Comparison of ENCODE assay signal across 8 cellular contexts in genomic region chr1:226940029-226940805, GRCh38. TPM values are rescaled to one million over a fixed set of nuclear protein-coding genes. Genes with fewer than 3 reads are reported as not detected.
DNase-seq lines count a peak whose midpoint lies in the region; ATAC-seq and TF ChIP-seq lines count a peak whose summit lies in the region.

Gene COQ8A (plus strand): TSS chr1:226940294. CDS start chr1:226961386, 21,092 bp downstream.

- intact Hi-C loops in T-helper 2 cell treated with Interferon-gamma antibody and Interleukin-4, amounts not matched to agents 100 ng/mL and 5 ng/mL, for 36 hours (cut with micrococcal nuclease), result loop anchor here (1.0 to 2.0 kb wide), 4 partner anchors 51 to 314 kb away; partner anchors contain the start of gene PSEN2
- intact Hi-C loops in left ventricle myocardium inferior (cut with micrococcal nuclease), result no loop called here
- intact Hi-C loops in posterior vena cava (cut with DNase I), result loop anchor here in 1 of 2 donors (1.0 kb wide), 1 partner anchor 34 kb away; no protein-coding TSS in a partner anchor

- WGBS in upper lobe of left lung, 2 donors, result 0% methylated on average over 9 to 14 of the region's 73 CpGs

- H3K36me3 ChIP-seq in left ventricle myocardium inferior (no peaks in the 10 kb centered on the region), upper lobe of left lung (no peaks in the 10 kb centered on the region)

- peak; percentile 98 for ATAC-seq in HG02970 (IDR thresholded peaks at IDR 0.05; ENCODE audit: low FRiP score, unreplicated experiment)
- ATAC-seq in upper lobe of left lung (ENCODE audit: low FRiP score in 2 of 2), result peak; percentile 98 to 99

- no peak for TF ChIP-seq EP300 in upper lobe of left lung (IDR thresholded peaks at IDR 0.05)

- TF ChIP-seq POLR2A in upper lobe of left lung (IDR thresholded peaks at IDR 0.05), result peak in 1 of 4 donors; percentile 50

- H3K27me3 ChIP-seq in left ventricle myocardium inferior (ENCODE audit: low read depth), result no peaks in the 10 kb centered on the region
- H3K27me3 ChIP-seq in upper lobe of left lung, result no peaks in the 10 kb centered on the region

- H3K4me3 ChIP-seq in left ventricle myocardium inferior, result peak within 1 kb of the TSS; percentile 99
- H3K4me3 ChIP-seq in upper lobe of left lung, result peak within 1 kb of the TSS; percentile 53 to 89 (median 81)

- peaks cover 64% of the 10 kb centered on the region for H3K4me1 ChIP-seq in left ventricle myocardium inferior
- peaks cover 13 to 52% (median 34%) of the 10 kb centered on the region in 4 donors for H3K4me1 ChIP-seq in upper lobe of left lung

- in situ Hi-C loops in GM13977 (cut with MboI; ENCODE audit: low pct_unique_long_range_greater_than_20kb, low sequenced_read_pairs, unreplicated experiment), result no loop called here

- DNase-seq in GM13977 (ENCODE audit: low spot score) (peak; percentile 98), NCI-H187 treated with DMSO at 0.1 percent for 48 hours (lab: John Stamatoyannopoulos, UW) (peak; percentile 92), left ventricle myocardium inferior (peak; percentile 99), posterior vena cava (ENCODE audit: low spot score) (peak; percentile 99), upper lobe of left lung (peak; percentile 100)

- TF ChIP-seq CTCF in GM13977 (IDR thresholded peaks at IDR 0.05; ENCODE audit: extremely low read depth, insufficient read depth, missing control alignments) (no peak), left ventricle myocardium inferior (IDR thresholded peaks at IDR 0.05; ENCODE audit: borderline replicate concordance) (no peak), upper lobe of left lung (IDR thresholded peaks at IDR 0.05) (peak in 1 of 6 experiments; percentile 8)

- H3K9me3 ChIP-seq in left ventricle myocardium inferior (replicated peaks), result peaks cover 9% of the 10 kb centered on the region
- H3K9me3 ChIP-seq in upper lobe of left lung, result peaks cover 0 to 2% (median 0%) of the 10 kb centered on the region in 4 donors

- H3K27ac ChIP-seq in angular gyrus (ENCODE audit: low read depth, low read length), result peak within 1 kb of the TSS; percentile 99
- H3K27ac ChIP-seq in left ventricle myocardium inferior (replicated peaks), result peak within 1 kb of the TSS; percentile 99
- H3K27ac ChIP-seq in upper lobe of left lung, result peak within 1 kb of the TSS; percentile 95 to 99 (median 97)

RNA-seq across cellular contexts. Expression of gene COQ8A, which starts in this region (rescaled TPM):
- total RNA-seq in T-helper 2 cell treated with Interferon-gamma antibody and Interleukin-4, amounts not matched to agents 100 ng/mL and 5 ng/mL, for 36 hours, result 24.3 and 29.3 TPM in 2 replicates
- 357 TPM for total RNA-seq in left ventricle myocardium inferior
- total RNA-seq in posterior vena cava, result 10 to 100 TPM; 15.4 to 21.1 TPM
- 100 to 1,000 TPM in 1 of 6 donors, 10 to 100 TPM in 5; 27.1 to 105 (median 44.6) TPM for total RNA-seq in upper lobe of left lung

Comparison
In these comparisons a context has a peak if more than half of its experiments do, and no peak if none do; other contexts are left out.
1. Peak in every context shown above with its lines: DNase-seq, ATAC-seq, H3K4me3 ChIP-seq and H3K27ac ChIP-seq.